Comparison of ENCODE assay signal across 16 cellular contexts in the genomic region with DNA sequence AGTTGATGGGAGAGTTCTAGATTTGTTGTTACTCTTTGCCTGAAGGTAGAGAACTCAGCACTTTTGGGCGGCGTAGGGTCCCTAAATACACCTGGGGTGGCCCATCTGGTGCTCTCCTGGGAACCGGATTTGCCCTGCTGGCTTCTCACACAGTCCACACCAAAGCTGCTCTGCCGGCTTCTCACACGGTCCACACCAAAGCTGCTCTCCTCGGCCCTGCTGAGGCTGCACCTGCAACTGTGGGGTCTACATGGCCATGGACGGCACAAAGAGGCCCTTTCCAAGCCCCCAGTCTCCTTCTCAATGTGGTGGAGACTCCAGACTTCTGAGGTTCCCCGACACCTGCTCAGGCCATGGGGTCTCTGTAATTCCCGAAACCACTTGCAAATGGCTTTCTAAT.
"Had no signal": no experiment of that assay in that cellular context is flagged by ENCODE, and none has a peak within 500 bp of the region (broad histone marks: within the 10 kb centered on the region; RNA-seq: fewer than 3 reads in every experiment).

No MANE protein-coding gene starts in this region.

- H3K4me1 Mint-ChIP-seq: naive thymus-derived CD4-positive, alpha-beta T cell had no signal

- DNase-seq: cerebellar nuclear complex; foreskin melanocyte; left colon; mesendoderm; naive thymus-derived CD4-positive, alpha-beta T cell; pancreas; right cardiac atrium; stimulated activated CD4-positive, alpha-beta T cell treated with anti-CD3 and anti-CD28 coated beads, Interleukin-2, amount 100 ng/mL, for 48 hours; stimulated activated naive CD8-positive, alpha-beta T cell treated with anti-CD3 and anti-CD28 coated beads, Interleukin-15, Interleukin-2, amounts not matched to agents 100 U/mL and 50 U/mL, for 24 hours; thyroid gland had no signal

- H3K4me3 Mint-ChIP-seq: dendritic cell treated with granulocyte-macrophage colony-stimulating factor and Interleukin-4, amounts not matched to agents 40 ng/mL and 50 ng/mL, for 4 days; naive thymus-derived CD4-positive, alpha-beta T cell; neural crest cell had no signal

- H3K27me3 ChIP-seq: hepatocyte, pancreas, suprapubic skin, thyroid gland had no signal

- H3K27ac Mint-ChIP-seq: dendritic cell treated with granulocyte-macrophage colony-stimulating factor and Interleukin-4, amounts not matched to agents 40 ng/mL and 50 ng/mL, for 4 days; naive thymus-derived CD4-positive, alpha-beta T cell; progenitor cell of endocrine pancreas had no signal

- ATAC-seq: left colon; naive thymus-derived CD4-positive, alpha-beta T cell; pancreas; right cardiac atrium; stimulated activated naive CD8-positive, alpha-beta T cell treated with anti-CD3 and anti-CD28 coated beads, Interleukin-15, Interleukin-2, amounts not matched to agents 100 U/mL and 50 U/mL, for 24 hours had no signal

- H3K27me3 Mint-ChIP-seq: progenitor cell of endocrine pancreas had no signal

- H3K4me3 ChIP-seq: hepatocyte, pancreas, smooth muscle cell, suprapubic skin, thyroid gland had no signal

- H3K4me1 ChIP-seq: pancreas, suprapubic skin, thyroid gland had no signal

- H3K27ac ChIP-seq: hepatocyte, pancreas, suprapubic skin, thyroid gland had no signal

- H3K9me3 Mint-ChIP-seq: dendritic cell treated with granulocyte-macrophage colony-stimulating factor and Interleukin-4, amounts not matched to agents 40 ng/mL and 50 ng/mL, for 4 days; naive thymus-derived CD4-positive, alpha-beta T cell had no signal

- H3K9me3 ChIP-seq: pancreas, suprapubic skin, thyroid gland had no signal

- H3K36me3 Mint-ChIP-seq: naive thymus-derived CD4-positive, alpha-beta T cell had no signal

- H3K36me3 ChIP-seq: pancreas, suprapubic skin, thyroid gland had no signal
